8 cellular contexts compared by ENCODE assay signal in the genomic region with DNA sequence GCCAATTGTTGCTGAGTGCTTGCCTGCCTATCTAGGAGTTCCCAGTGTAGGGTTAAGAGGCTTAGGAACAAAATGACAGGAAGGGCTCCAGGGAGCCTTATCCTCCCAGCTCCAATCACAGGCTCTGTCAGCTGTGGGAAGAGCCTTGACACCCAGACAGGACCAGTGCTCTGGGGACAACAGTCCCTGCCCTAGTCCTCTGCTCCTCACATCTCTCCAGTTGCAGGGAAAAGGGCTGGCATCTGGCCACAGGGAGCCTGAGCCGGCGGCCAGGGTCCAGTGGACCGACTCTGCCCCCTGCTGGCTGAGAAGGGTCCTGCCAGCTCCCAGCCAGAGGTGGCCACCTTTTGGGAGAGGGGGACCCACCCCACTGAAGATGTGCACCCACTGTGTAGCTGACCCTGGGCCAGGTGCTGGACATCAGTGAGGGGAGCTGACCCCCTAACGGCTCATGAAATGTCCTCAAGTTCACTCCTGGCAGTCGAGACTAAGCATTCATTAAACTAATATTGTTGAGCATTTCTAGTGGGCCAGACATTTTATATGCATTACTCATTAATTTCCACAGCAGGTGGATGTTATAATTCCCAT. TPM values are rescaled to one million over a fixed set of nuclear protein-coding genes. Genes with fewer than 3 reads are reported as not detected.
DNase-seq lines count a peak whose midpoint lies in the region; ATAC-seq and TF ChIP-seq lines count a peak whose summit lies in the region.

No MANE protein-coding gene starts in this region.

- peak; percentile 25 for ATAC-seq in naive thymus-derived CD4-positive, alpha-beta T cell

- TF ChIP-seq POLR2A in esophagus muscularis mucosa (IDR thresholded peaks at IDR 0.05; ENCODE audit: low read depth): no peak

- no peaks in the 10 kb centered on the region for H3K27me3 Mint-ChIP-seq in naive thymus-derived CD4-positive, alpha-beta T cell

- H3K27ac ChIP-seq in esophagus muscularis mucosa (replicated peaks in 1 of 4): peak overlapping the region; percentile 80 to 88 (median 84)
- peak overlapping the region; percentile 79 for H3K27ac ChIP-seq in naive thymus-derived CD4-positive, alpha-beta T cell (ENCODE audit: low read depth, low read length)
- peak overlapping the region; percentile 83 to 94 for H3K27ac ChIP-seq in tibial artery

- H3K36me3 ChIP-seq in esophagus muscularis mucosa: peaks cover 28 to 87% (median 62%) of the 10 kb centered on the region in 4 donors
- H3K36me3 ChIP-seq in naive thymus-derived CD4-positive, alpha-beta T cell (ENCODE audit: control insufficient read depth in 2 of 3, insufficient read depth in 3 of 3, low read length in 3 of 3): peaks cover 0 to 31% (median 9%) of the 10 kb centered on the region in 3 experiments
- H3K36me3 ChIP-seq in tibial artery: peaks cover 39 to 47% (median 39%) of the 10 kb centered on the region in 3 donors

- no peaks in the 10 kb centered on the region for H3K9me3 ChIP-seq in esophagus muscularis mucosa
- H3K9me3 ChIP-seq in naive thymus-derived CD4-positive, alpha-beta T cell (ENCODE audit: control insufficient read depth in 2 of 3, low read length in 3 of 3): no peaks in the 10 kb centered on the region
- no peaks in the 10 kb centered on the region for H3K9me3 ChIP-seq in tibial artery

- DNase-seq in AG09309 (ENCODE audit: low read depth) (no peak), H4 (ENCODE audit: low spot score) (peak; percentile 68), NCI-H82 treated with DMSO at 0.1 percent for 48 hours (lab: John Stamatoyannopoulos, UW; ENCODE audit: unreplicated experiment) (peak; percentile 64), esophagus muscularis mucosa (ENCODE audit: extremely low spot score) (no peak), tibial artery (peak; percentile 84 to 90), OCI-M2 (lab: John Stamatoyannopoulos, UW; ENCODE audit: unreplicated experiment) (no peak)
- DNase-seq in activated T-cell treated with anti-CD3 and anti-CD28 coated beads, Interleukin-2, amount 50 U/mL, for 48 hours: peak; percentile 84 to 85
- DNase-seq in naive thymus-derived CD4-positive, alpha-beta T cell: peak; percentile 34 to 77 (median 56)

- intact Hi-C loops in esophagus muscularis mucosa (cut with DNase I) (loop anchor here (5.0 kb wide), 4 partner anchors 115 to 380 kb away; no protein-coding TSS in a partner anchor), tibial artery (cut with DNase I; ENCODE audit: low total_unique reads) (loop anchor here (2.0 to 5.0 kb wide), 2 partner anchors 292 to 380 kb away; no protein-coding TSS in a partner anchor)
- intact Hi-C loops in naive thymus-derived CD4-positive, alpha-beta T cell (cut with micrococcal nuclease): loop anchor here (1.0 to 5.0 kb wide), 8 partner anchors 89 to 1020 kb away; a partner anchor contains a TSS

- TF ChIP-seq EP300 in esophagus muscularis mucosa (IDR thresholded peaks at IDR 0.05): no peak

- H3K27me3 ChIP-seq in esophagus muscularis mucosa: no peaks in the 10 kb centered on the region
- no peaks in the 10 kb centered on the region for H3K27me3 ChIP-seq in naive thymus-derived CD4-positive, alpha-beta T cell (ENCODE audit: control insufficient read depth in 2 of 2, insufficient read depth in 2 of 2, low read length in 2 of 2)
- H3K27me3 ChIP-seq in tibial artery: no peaks in the 10 kb centered on the region

- WGBS in esophagus muscularis mucosa: 24% methylated on average over 5 of the region's 5 CpGs

- peaks cover 31 to 66% (median 55%) of the 10 kb centered on the region in 7 donors for H3K4me1 Mint-ChIP-seq in naive thymus-derived CD4-positive, alpha-beta T cell

- no peaks in the 10 kb centered on the region for H3K9me3 Mint-ChIP-seq in naive thymus-derived CD4-positive, alpha-beta T cell

- H3K4me1 ChIP-seq in esophagus muscularis mucosa: peaks cover 43 to 70% (median 65%) of the 10 kb centered on the region in 4 donors
- peaks cover 52 to 57% of the 10 kb centered on the region in 2 donors for H3K4me1 ChIP-seq in naive thymus-derived CD4-positive, alpha-beta T cell (ENCODE audit: control insufficient read depth in 2 of 2, insufficient read depth in 2 of 2, low read length in 2 of 2)
- peaks cover 11 to 65% (median 53%) of the 10 kb centered on the region in 4 donors for H3K4me1 ChIP-seq in tibial artery

- peak overlapping the region in 4 of 10 donors; percentile 12 to 93 (median 30) for H3K4me3 Mint-ChIP-seq in naive thymus-derived CD4-positive, alpha-beta T cell

- H3K27ac Mint-ChIP-seq in naive thymus-derived CD4-positive, alpha-beta T cell: peak overlapping the region; percentile 29 to 99 (median 92)

- peaks cover 3 to 24% (median 8%) of the 10 kb centered on the region in 5 donors for H3K36me3 Mint-ChIP-seq in naive thymus-derived CD4-positive, alpha-beta T cell

- TF ChIP-seq CTCF in AG09309 (IDR thresholded peaks at IDR 0.05; ENCODE audit: control insufficient read depth, insufficient read depth, low read depth, low read length, missing control alignments): peak; percentile 97
- peak in 2 of 3 experiments; percentile 91 to 96 for TF ChIP-seq CTCF in esophagus muscularis mucosa (IDR thresholded peaks at IDR 0.05)
- peak; percentile 93 to 97 for TF ChIP-seq CTCF in tibial artery (IDR thresholded peaks at IDR 0.05)

- CTCF ChIA-PET in naive thymus-derived CD4-positive, alpha-beta T cell (lab: Charles Lee): interaction anchor here (0.6 to 5.7 kb wide), 34 partner anchors 10 to 639 kb away, joined by 3 to 69 read pairs (median 5); a partner anchor contains a TSS

- POLR2A ChIA-PET in naive thymus-derived CD4-positive, alpha-beta T cell (lab: Charles Lee): interaction anchor here (0.6 to 7.0 kb wide), 12 partner anchors 8 to 258 kb away, joined by 3 to 76 read pairs (median 4); a partner anchor contains a TSS

- no peak overlapping the region for H3K4me3 ChIP-seq in AG09309 (ENCODE audit: control insufficient read depth, low read depth, low read length)
- H3K4me3 ChIP-seq in esophagus muscularis mucosa: no peak overlapping the region
- no peak overlapping the region for H3K4me3 ChIP-seq in naive thymus-derived CD4-positive, alpha-beta T cell (ENCODE audit: low read length)
- H3K4me3 ChIP-seq in tibial artery: no peak overlapping the region

RNA-seq across cellular contexts. Expression of a gene that starts 17.6 kb away (rescaled TPM):
- 18.1 and 22.1 TPM in 2 replicates for total RNA-seq in H4 (2014; rRNA removed; shearing (Covaris generic))
- 10 to 100 TPM; 27.8 to 46.5 (median 37.8) TPM for total RNA-seq in esophagus muscularis mucosa
- 10 to 100 TPM; 24.6 to 40.5 (median 36.2) TPM for total RNA-seq in naive thymus-derived CD4-positive, alpha-beta T cell
- 10 to 100 TPM; 17.6 to 27.6 TPM for polyA plus RNA-seq in naive thymus-derived CD4-positive, alpha-beta T cell

Comparison
In these comparisons a context has a peak if more than half of its experiments do, and no peak if none do; other contexts are left out.
1. DNase-seq: peak in H4 (single experiment), NCI-H82 treated with DMSO at 0.1 percent for 48 hours (single experiment), activated T-cell treated with anti-CD3 and anti-CD28 coated beads, Interleukin-2, amount 50 U/mL, for 48 hours (2 of 2), naive thymus-derived CD4-positive, alpha-beta T cell (9 of 9) and tibial artery (2 of 2); none in AG09309 (single experiment), esophagus muscularis mucosa (single experiment) and OCI-M2 (single experiment).
2. Peak in every context shown above with its lines, with median percentiles within 50 percentile points of each other: CTCF ChIP-seq and H3K27ac ChIP-seq.